In the genomic region with DNA sequence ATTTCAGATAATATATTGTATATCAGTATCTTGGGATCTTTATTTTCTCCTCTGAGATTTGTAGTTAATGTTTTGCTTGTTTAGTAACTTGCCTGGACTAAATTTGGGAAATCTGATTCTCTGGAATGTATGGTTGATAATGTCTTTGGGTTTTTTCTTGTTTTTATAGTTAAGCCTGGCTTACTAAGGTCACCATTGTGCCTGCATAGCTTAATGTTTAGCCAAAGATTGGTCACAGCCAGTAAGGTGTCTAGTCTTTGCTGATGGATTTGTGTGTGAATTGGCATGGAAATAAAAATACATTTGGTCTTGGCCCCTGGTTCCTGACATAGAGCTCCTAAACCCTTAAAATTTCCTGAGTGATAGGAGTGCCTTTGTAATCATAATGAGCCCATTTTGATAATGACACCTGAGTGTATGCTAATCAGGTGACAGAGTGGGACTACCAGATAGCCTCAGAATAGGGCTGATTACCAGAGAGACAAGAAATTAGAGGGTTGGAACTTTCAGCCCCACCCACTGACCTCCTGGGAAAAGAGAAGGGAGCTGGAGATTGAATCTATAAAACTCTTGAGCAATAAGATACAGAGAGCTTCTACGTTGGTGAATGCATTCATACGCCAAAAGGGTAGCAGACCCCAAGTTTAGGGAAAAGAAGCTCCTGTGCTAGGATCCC, we compare ENCODE assay signal across 12 cellular contexts.
"Had no signal": no experiment of that assay in that cellular context is flagged by ENCODE, and none has a peak within 500 bp of the region (broad histone marks: within the 10 kb centered on the region; RNA-seq: fewer than 3 reads in every experiment).

No MANE protein-coding gene starts in this region.

- H3K27me3 Mint-ChIP-seq: activated naive CD8-positive, alpha-beta T cell treated with anti-CD3 and anti-CD28 coated beads, Interleukin-2, amount 50 U/mL, for 24 hours; dendritic cell treated with granulocyte-macrophage colony-stimulating factor and Interleukin-4, amounts not matched to agents 40 ng/mL and 50 ng/mL, for 4 days had no signal

- H3K4me3 Mint-ChIP-seq: activated naive CD4-positive, alpha-beta T cell treated with anti-CD3 and anti-CD28 coated beads for 36 hours; activated naive CD8-positive, alpha-beta T cell treated with anti-CD3 and anti-CD28 coated beads, Interleukin-2, amount 50 U/mL, for 24 hours; dendritic cell treated with granulocyte-macrophage colony-stimulating factor and Interleukin-4, amounts not matched to agents 40 ng/mL and 50 ng/mL, for 4 days; T-helper 2 cell treated with Interferon-gamma antibody and Interleukin-4, amounts not matched to agents 5 μg/mL and 100 μg/mL, for 36 hours had no signal

- ATAC-seq: activated naive CD8-positive, alpha-beta T cell treated with anti-CD3 and anti-CD28 coated beads, Interleukin-2, amount 50 U/mL, for 24 hours; esophagus mucosa had no signal

- H3K27ac Mint-ChIP-seq: activated naive CD4-positive, alpha-beta T cell treated with anti-CD3 and anti-CD28 coated beads for 36 hours; activated naive CD8-positive, alpha-beta T cell treated with anti-CD3 and anti-CD28 coated beads, Interleukin-2, amount 50 U/mL, for 24 hours; dendritic cell treated with granulocyte-macrophage colony-stimulating factor and Interleukin-4, amounts not matched to agents 40 ng/mL and 50 ng/mL, for 4 days; T-helper 2 cell treated with Interferon-gamma antibody and Interleukin-4, amounts not matched to agents 5 μg/mL and 100 μg/mL, for 36 hours had no signal

- DNase-seq: activated CD4-positive, alpha-beta T cell treated with anti-CD3 and anti-CD28 coated beads, Interleukin-2, amount 50 U/mL, for 1 hour; activated CD4-positive, CD25-positive, alpha-beta regulatory T cell; activated CD8-positive, alpha-beta memory T cell treated with anti-CD3 and anti-CD28 coated beads for 24 hours; activated naive CD4-positive, alpha-beta T cell treated with anti-CD3 and anti-CD28 coated beads for 36 hours; activated naive CD8-positive, alpha-beta T cell treated with anti-CD3 and anti-CD28 coated beads, Interleukin-2, amount 50 U/mL, for 24 hours; hippocampal formation; ovary; stimulated activated CD4-positive, alpha-beta T cell treated with anti-CD3 and anti-CD28 coated beads, Interleukin-12 subunit alpha, Interleukin-12 subunit beta, amount 100 ng/mL, for 4 hours; stimulated activated CD4-positive, alpha-beta T cell treated with anti-CD3 and anti-CD28 coated beads, Interleukin-2, amount 100 ng/mL, for 24 hours had no signal
